In the genomic region with DNA sequence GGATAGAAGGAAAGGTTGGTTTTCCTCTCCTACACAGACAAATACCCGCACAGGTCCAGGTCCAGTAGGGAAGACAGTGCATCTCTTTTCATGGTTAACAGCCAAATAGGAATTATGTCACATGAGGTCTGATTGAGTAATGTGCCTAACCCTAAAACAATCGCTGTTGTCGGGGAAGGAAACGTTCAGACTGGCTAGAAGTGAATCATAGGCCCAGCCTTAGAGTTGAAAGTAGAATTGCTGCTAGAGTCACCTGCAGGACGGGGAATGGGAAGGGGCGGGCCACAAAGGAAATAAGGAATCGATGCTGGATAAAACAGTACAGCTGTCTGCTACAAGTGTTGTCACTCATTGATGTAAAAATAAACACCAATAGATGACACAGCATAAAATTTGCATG, we compare ENCODE assay signal across 21 cellular contexts. TPM values are rescaled to one million over a fixed set of nuclear protein-coding genes. Genes with fewer than 3 reads are reported as not detected.
DNase-seq lines count a peak whose midpoint lies in the region; ATAC-seq, FAIRE-seq and TF ChIP-seq lines count a peak whose summit lies in the region.
"Had no signal": no experiment of that assay in that cellular context is flagged by ENCODE, and none has a peak within 500 bp of the region (broad histone marks: within the 10 kb centered on the region; RNA-seq: fewer than 3 reads in every experiment).

No MANE protein-coding gene starts in this region.

- H3K27me3 ChIP-seq in bronchial epithelial cell (ENCODE audit: control insufficient read depth, insufficient read depth, low read length), result no peaks in the 10 kb centered on the region
- H3K27me3 ChIP-seq: Peyer's patch had no signal

- H3K4me3 ChIP-seq in bronchial epithelial cell (ENCODE audit: low read depth, low read length), result no peak overlapping the region
- H3K4me3 ChIP-seq in mucosa of descending colon, result no peak overlapping the region
- H3K4me3 ChIP-seq: Peyer's patch, SK-N-MC had no signal

- no peaks in the 10 kb centered on the region for H3K36me3 ChIP-seq in bronchial epithelial cell (ENCODE audit: control insufficient read depth, insufficient read depth, low read length)
- no peaks in the 10 kb centered on the region for H3K36me3 ChIP-seq in mucosa of descending colon (ENCODE audit: low read depth)
- H3K36me3 ChIP-seq: Peyer's patch had no signal

- TF ChIP-seq CTCF in bronchial epithelial cell (IDR thresholded peaks at IDR 0.05; ENCODE audit: insufficient read depth, low read length, severe bottlenecking), result no peak
- TF ChIP-seq CTCF in mucosa of descending colon (IDR thresholded peaks at IDR 0.05), result no peak

- no peaks in the 10 kb centered on the region for H3K4me1 ChIP-seq in mucosa of descending colon (ENCODE audit: low read depth)

- intact Hi-C loops in mucosa of descending colon (cut with DNase I, micrococcal nuclease), result loop anchor here in 1 of 2 donors (10.0 kb wide), 1 partner anchor 226 kb away; no protein-coding TSS in a partner anchor

- H3K9me3 ChIP-seq in mucosa of descending colon, result no peaks in the 10 kb centered on the region
- H3K9me3 ChIP-seq: Peyer's patch had no signal

- FAIRE-seq in bronchial epithelial cell (lab: Jason Lieb, UNC), result peak; percentile 62
- FAIRE-seq: H54 had no signal

- DNase-seq in MV-4-11 (lab: John Stamatoyannopoulos, UW) (peak; percentile 40), NOMO-1 treated with dmso at 0.1 percent for 144 hours (lab: John Stamatoyannopoulos, UW; ENCODE audit: unreplicated experiment) (peak; percentile 37), bronchial epithelial cell (ENCODE audit: low read depth) (peak; percentile 74), mucosa of descending colon (no peak), NCI-H524 treated with DMSO at 0.1 percent for 48 hours (lab: John Stamatoyannopoulos, UW) (no peak)
- DNase-seq in activated CD8-positive, alpha-beta memory T cell treated with anti-CD3 and anti-CD28 coated beads for 24 hours, result no peak
- DNase-seq in stimulated activated CD8-positive, alpha-beta memory T cell treated with anti-CD3 and anti-CD28 coated beads, Interleukin-4, amount 100 ng/mL, for 48 hours, result no peak
- DNase-seq: AML-193, DMS79 treated with DMSO at 0.1 percent for 48 hours, IMR-90, Karpas-422, MM.1S, NCI-H1694 treated with DMSO at 0.1 percent for 48 hours, NCI-H2107, NCI-H510A, NCI-H82, Peyer's patch, Right ventricle myocardium superior had no signal

- peak; percentile 87 for ATAC-seq in mucosa of descending colon

RNA-seq across cellular contexts. Expression of gene HTATIP2, which starts 12.4 kb away (rescaled TPM):
- 84.5 and 94.0 TPM in 2 replicates for total RNA-seq in bronchial epithelial cell
- 100 to 1,000 TPM in 2 of 3 donors, 10 to 100 TPM in 1; 72.6 to 148 (median 129) TPM for total RNA-seq in mucosa of descending colon
- total RNA-seq: G401 had no signal

RNA-seq across cellular contexts. Expression of gene PRMT3, which starts 36.4 kb away (rescaled TPM):
- total RNA-seq in bronchial epithelial cell (26.9 and 31.6 TPM in 2 replicates), mucosa of descending colon (10 to 100 TPM; 11.6 to 12.7 (median 11.8) TPM)

Comparison
In these comparisons a context has a peak if more than half of its experiments do, and no peak if none do; other contexts are left out.
1. DNase-seq: peak in MV-4-11 (single experiment), NOMO-1 treated with dmso at 0.1 percent for 144 hours (single experiment) and bronchial epithelial cell (single experiment); none in mucosa of descending colon (0 of 3), NCI-H524 treated with DMSO at 0.1 percent for 48 hours (single experiment), activated CD8-positive, alpha-beta memory T cell treated with anti-CD3 and anti-CD28 coated beads for 24 hours (single experiment) and stimulated activated CD8-positive, alpha-beta memory T cell treated with anti-CD3 and anti-CD28 coated beads, Interleukin-4, amount 100 ng/mL, for 48 hours (single experiment).